Comparison of ENCODE assay signal across 1 cellular context in genomic region chr11:46827995-46828394, GRCh38.
TF ChIP-seq lines count a peak whose summit lies in the region.

No MANE protein-coding gene starts in this region.

TF ChIP-seq in WTC11, 78 proteins besides CTCF, POLR2A, EP300 and RAD21 (continued from another document):
- TF ChIP-seq, protein P1, sequence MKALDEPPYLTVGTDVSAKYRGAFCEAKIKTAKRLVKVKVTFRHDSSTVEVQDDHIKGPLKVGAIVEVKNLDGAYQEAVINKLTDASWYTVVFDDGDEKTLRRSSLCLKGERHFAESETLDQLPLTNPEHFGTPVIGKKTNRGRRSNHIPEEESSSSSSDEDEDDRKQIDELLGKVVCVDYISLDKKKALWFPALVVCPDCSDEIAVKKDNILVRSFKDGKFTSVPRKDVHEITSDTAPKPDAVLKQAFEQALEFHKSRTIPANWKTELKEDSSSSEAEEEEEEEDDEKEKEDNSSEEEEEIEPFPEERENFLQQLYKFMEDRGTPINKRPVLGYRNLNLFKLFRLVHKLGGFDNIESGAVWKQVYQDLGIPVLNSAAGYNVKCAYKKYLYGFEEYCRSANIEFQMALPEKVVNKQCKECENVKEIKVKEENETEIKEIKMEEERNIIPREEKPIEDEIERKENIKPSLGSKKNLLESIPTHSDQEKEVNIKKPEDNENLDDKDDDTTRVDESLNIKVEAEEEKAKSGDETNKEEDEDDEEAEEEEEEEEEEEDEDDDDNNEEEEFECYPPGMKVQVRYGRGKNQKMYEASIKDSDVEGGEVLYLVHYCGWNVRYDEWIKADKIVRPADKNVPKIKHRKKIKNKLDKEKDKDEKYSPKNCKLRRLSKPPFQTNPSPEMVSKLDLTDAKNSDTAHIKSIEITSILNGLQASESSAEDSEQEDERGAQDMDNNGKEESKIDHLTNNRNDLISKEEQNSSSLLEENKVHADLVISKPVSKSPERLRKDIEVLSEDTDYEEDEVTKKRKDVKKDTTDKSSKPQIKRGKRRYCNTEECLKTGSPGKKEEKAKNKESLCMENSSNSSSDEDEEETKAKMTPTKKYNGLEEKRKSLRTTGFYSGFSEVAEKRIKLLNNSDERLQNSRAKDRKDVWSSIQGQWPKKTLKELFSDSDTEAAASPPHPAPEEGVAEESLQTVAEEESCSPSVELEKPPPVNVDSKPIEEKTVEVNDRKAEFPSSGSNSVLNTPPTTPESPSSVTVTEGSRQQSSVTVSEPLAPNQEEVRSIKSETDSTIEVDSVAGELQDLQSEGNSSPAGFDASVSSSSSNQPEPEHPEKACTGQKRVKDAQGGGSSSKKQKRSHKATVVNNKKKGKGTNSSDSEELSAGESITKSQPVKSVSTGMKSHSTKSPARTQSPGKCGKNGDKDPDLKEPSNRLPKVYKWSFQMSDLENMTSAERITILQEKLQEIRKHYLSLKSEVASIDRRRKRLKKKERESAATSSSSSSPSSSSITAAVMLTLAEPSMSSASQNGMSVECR (CRISPR knock-in tag; IDR thresholded peaks at IDR 0.05; ENCODE audit: borderline replicate concordance), result no peak
- no peak for TF ChIP-seq ZNF138 (CRISPR knock-in tag; conservative IDR thresholded peaks at IDR 0.05)
- TF ChIP-seq ATF6 (CRISPR knock-in tag; IDR thresholded peaks at IDR 0.05), result no peak
- no peak for TF ChIP-seq ETV6 (CRISPR knock-in tag; IDR thresholded peaks at IDR 0.05)
- TF ChIP-seq AFF4 (CRISPR knock-in tag; IDR thresholded peaks at IDR 0.05; ENCODE audit: borderline replicate concordance), result no peak
- no peak for TF ChIP-seq STAT6 (CRISPR knock-in tag; conservative IDR thresholded peaks at IDR 0.05; ENCODE audit: low read depth)
- no peak for TF ChIP-seq USF1 (CRISPR knock-in tag; IDR thresholded peaks at IDR 0.05)
- no peak for TF ChIP-seq AR (CRISPR knock-in tag; IDR thresholded peaks at IDR 0.05)
- TF ChIP-seq RELA (CRISPR knock-in tag; IDR thresholded peaks at IDR 0.05; ENCODE audit: borderline replicate concordance), result no peak
